Comparison of ENCODE assay signal across 11 cellular contexts in the genomic region with DNA sequence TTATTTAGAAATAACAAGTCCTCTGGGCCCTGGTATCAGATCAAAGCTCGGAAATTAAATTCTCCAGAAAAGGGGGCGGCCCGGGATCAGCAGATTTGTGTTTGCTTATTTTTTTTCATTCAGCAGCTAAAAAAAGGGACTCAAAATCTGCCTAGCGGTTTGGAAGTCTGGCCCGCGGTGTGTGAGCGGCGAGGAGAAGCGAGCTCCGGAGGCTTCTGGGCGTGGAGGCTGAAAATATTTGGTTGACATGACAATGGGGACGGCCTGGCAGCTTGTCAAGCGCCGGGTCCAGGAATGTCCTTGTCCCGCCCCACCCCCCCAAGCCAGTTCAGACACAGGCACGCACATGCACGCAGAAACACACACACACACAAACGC. TPM values are rescaled to one million over a fixed set of nuclear protein-coding genes. Genes with fewer than 3 reads are reported as not detected.
DNase-seq lines count a peak whose midpoint lies in the region; ATAC-seq, FAIRE-seq and TF ChIP-seq lines count a peak whose summit lies in the region.
"Had no signal": no experiment of that assay in that cellular context is flagged by ENCODE, and none has a peak within 500 bp of the region (broad histone marks: within the 10 kb centered on the region; RNA-seq: fewer than 3 reads in every experiment).

No MANE protein-coding gene starts in this region.

- dilution Hi-C loops in keratinocyte (cut with MboI; ENCODE audit: extremely low pct_ligation_motif_present, low sequenced_read_pairs), result loop anchor here (10.0 kb wide), 1 partner anchor 151 kb away; no protein-coding TSS in a partner anchor

- TF ChIP-seq CTCF in HCT116 (IDR thresholded peaks at IDR 0.05 in 2 of 3, conservative IDR thresholded peaks at IDR 0.05 in 1 of 3; ENCODE audit: borderline replicate concordance in 1 of 3, insufficient read depth in 1 of 3, low read depth in 2 of 3, low read length in 2 of 3), result no peak
- no peak for TF ChIP-seq CTCF in brain (conservative IDR thresholded peaks at IDR 0.05)
- no peak for TF ChIP-seq CTCF in keratinocyte (optimal IDR thresholded peaks at IDR 0.05 in 1 of 3, IDR thresholded peaks at IDR 0.05 in 1 of 3, conservative IDR thresholded peaks at IDR 0.05 in 1 of 3; ENCODE audit: extremely low read depth in 1 of 3, insufficient read depth in 2 of 3, low read length in 3 of 3)
- no peak for TF ChIP-seq CTCF in testis (IDR thresholded peaks at IDR 0.05)

- H3K4me3 ChIP-seq in HCT116 (replicated peaks in 1 of 2; ENCODE audit: low read depth in 1 of 2, low read length in 2 of 2) (no peak overlapping the region), keratinocyte (ENCODE audit: control insufficient read depth in 2 of 3, extremely low read depth in 1 of 3, insufficient read depth in 2 of 3, low read depth in 1 of 3, low read length in 3 of 3) (peak overlapping the region in 2 of 3 experiments; percentile 21 to 49), testis (peak overlapping the region in 1 of 2 donors; percentile 61)
- H3K4me3 ChIP-seq: GM12878 had no signal

- no peak for FAIRE-seq in keratinocyte (lab: Jason Lieb, UNC)
- FAIRE-seq: GM12878 had no signal

- CTCF ChIA-PET in HCT116 (lab: Charles Lee), result interaction anchor here (0.8 to 1.4 kb wide), 4 partner anchors 11 to 438 kb away, joined by 3 to 7 read pairs (median 4); no protein-coding TSS in a partner anchor

- DNase-seq in HCT116 (ENCODE audit: low read depth, low spot score) (no peak), keratinocyte (ENCODE audit: low read depth, low spot score) (no peak), testis (peak; percentile 31), NCI-H128 (lab: John Stamatoyannopoulos, UW; ENCODE audit: unreplicated experiment) (no peak), NCI-H187 (lab: John Stamatoyannopoulos, UW) (no peak)

- H3K4me2 ChIP-seq in HCT116 (ENCODE audit: low read length) (peak overlapping the region; percentile 81), keratinocyte (ENCODE audit: control insufficient read depth, extremely low read depth, insufficient read depth, low read depth, low read length) (peak overlapping the region; percentile 59)

- TF ChIP-seq RAD21 in HCT116 (IDR thresholded peaks at IDR 0.05; ENCODE audit: low read depth), result no peak

- no TSS peak for BruUV-seq in HCT116 (replicated peaks; lab: Mats Ljungman, UMichigan)

- H3K9me3 ChIP-seq in HCT116 (ENCODE audit: control insufficient read depth in 1 of 2, insufficient read depth in 1 of 2, low read depth in 1 of 2, low read length in 2 of 2) (peaks cover 0 to 9% of the 10 kb centered on the region in 2 experiments; a peak in 1 of 4 replicates), keratinocyte (ENCODE audit: control insufficient read depth, low read depth, low read length) (peaks cover 6% of the 10 kb centered on the region), testis (no peaks in the 10 kb centered on the region)
- H3K9me3 ChIP-seq: MG63 had no signal

- H3K79me2 ChIP-seq in HCT116 (ENCODE audit: insufficient read depth, low read length), result no peaks in the 10 kb centered on the region
- H3K79me2 ChIP-seq in keratinocyte (ENCODE audit: control insufficient read depth, insufficient read depth, low read length), result no peaks in the 10 kb centered on the region

- peaks cover 2 to 8% of the 10 kb centered on the region in 2 experiments; a peak in 2 of 4 replicates for H3K4me1 ChIP-seq in HCT116 (ENCODE audit: control insufficient read depth in 1 of 2, insufficient read depth in 2 of 2, low read length in 2 of 2)
- H3K4me1 ChIP-seq in keratinocyte (ENCODE audit: control insufficient read depth, extremely low read depth, insufficient read depth, low read length), result peaks cover 5% of the 10 kb centered on the region
- H3K4me1 ChIP-seq in testis, result peaks cover 9% of the 10 kb centered on the region

- peaks cover 33% of the 10 kb centered on the region for H3K4me1 Mint-ChIP-seq in brain

- peak overlapping the region in 4 of 5 experiments; percentile 30 to 78 (median 49) for H3K4me3 Mint-ChIP-seq in brain
- H3K4me3 Mint-ChIP-seq: T-helper 1 cell treated with Interleukin-12 subunit alpha and Interleukin-12 subunit beta and Interleukin-4 antibody, amounts not matched to agents 30 μg/mL and 1 μg/mL, for 36 hours had no signal

- peak overlapping the region in 3 of 5 experiments; percentile 36 to 93 (median 81) for H3K27ac Mint-ChIP-seq in brain
- H3K27ac Mint-ChIP-seq: T-helper 1 cell treated with Interleukin-12 subunit alpha and Interleukin-12 subunit beta and Interleukin-4 antibody, amounts not matched to agents 30 μg/mL and 1 μg/mL, for 36 hours had no signal

- H3K27me3 ChIP-seq in HCT116 (ENCODE audit: insufficient read depth, low read length), result no peaks in the 10 kb centered on the region
- H3K27me3 ChIP-seq in keratinocyte (ENCODE audit: control insufficient read depth, extremely low read depth, insufficient read depth, low read length), result peaks cover 5% of the 10 kb centered on the region
- no peaks in the 10 kb centered on the region for H3K27me3 ChIP-seq in testis
- H3K27me3 ChIP-seq: MG63 had no signal

- no peak overlapping the region for H3K27ac ChIP-seq in HCT116 (ENCODE audit: low read depth, low read length)
- no peak overlapping the region for H3K27ac ChIP-seq in keratinocyte (ENCODE audit: control insufficient read depth, insufficient read depth, low read length)
- H3K27ac ChIP-seq in testis, result no peak overlapping the region

- no peaks in the 10 kb centered on the region for H3K9me2 ChIP-seq in HCT116 (ENCODE audit: insufficient read depth)

- H3K9me1 ChIP-seq in keratinocyte (ENCODE audit: control insufficient read depth, extremely low read depth, insufficient read depth, low read length), result no peaks in the 10 kb centered on the region

- no peaks in the 10 kb centered on the region for H4K20me1 ChIP-seq in HCT116 (ENCODE audit: insufficient read depth)
- H4K20me1 ChIP-seq in keratinocyte (ENCODE audit: control insufficient read depth, extremely low read depth, insufficient read depth, low read length), result no peaks in the 10 kb centered on the region

- H3K9ac ChIP-seq in HCT116 (ENCODE audit: low read length) (no peak overlapping the region), keratinocyte (ENCODE audit: control insufficient read depth, extremely low read depth, insufficient read depth, low read length) (no peak overlapping the region)

- H3K36me3 Mint-ChIP-seq in brain, result no peaks in the 10 kb centered on the region

- WGBS in testis, 2 donors, result 16 to 22% methylated on average over 16 to 18 of the region's 18 CpGs

- POLR2A ChIA-PET in HCT116 (lab: Charles Lee), result no interaction called here

- intact Hi-C loops in HCT116 (cut with micrococcal nuclease) (no loop called here), testis (cut with DNase I; ENCODE audit: low total_unique reads) (loop anchor here (5.0 to 10.0 kb wide), 2 partner anchors 191 to 439 kb away; no protein-coding TSS in a partner anchor)

- H2AFZ ChIP-seq in HCT116 (ENCODE audit: low read depth, low read length, poor library complexity, severe bottlenecking) (no peak overlapping the region), keratinocyte (ENCODE audit: control insufficient read depth, low read length) (no peak overlapping the region)

- RAD21 ChIA-PET in HCT116 (lab: Charles Lee; ENCODE audit: low non-redundant PET in 1 of 2, low total read pairs in 2 of 2, uncharacterized antibody in 2 of 2, unreplicated experiment in 2 of 2), result interaction anchor here (0.7 to 0.9 kb wide), 3 partner anchors 303 to 406 kb away, joined by 3 to 6 read pairs (median 4); no protein-coding TSS in a partner anchor

- H3K9me3 Mint-ChIP-seq in brain, result peaks cover 0 to 17% (median 0%) of the 10 kb centered on the region in 5 experiments

- ATAC-seq in HCT116 (no peak), GM21825 (IDR thresholded peaks at IDR 0.05; ENCODE audit: unreplicated experiment) (no peak), GM19035 (IDR thresholded peaks at IDR 0.05; ENCODE audit: unreplicated experiment) (no peak)
- ATAC-seq: GM12878 had no signal

- H3K36me3 ChIP-seq in HCT116 (ENCODE audit: control insufficient read depth in 1 of 2, insufficient read depth in 2 of 2, low read length in 2 of 2) (no peaks in the 10 kb centered on the region), keratinocyte (ENCODE audit: control insufficient read depth in 2 of 2, extremely low read depth in 1 of 2, insufficient read depth in 2 of 2, low read length in 2 of 2) (no peaks in the 10 kb centered on the region), testis (ENCODE audit: low read depth, missing control alignments) (no peaks in the 10 kb centered on the region)
- H3K36me3 ChIP-seq: MG63 had no signal

- TF ChIP-seq POLR2A in HCT116 (IDR thresholded peaks at IDR 0.05; ENCODE audit: borderline replicate concordance, extremely low read depth, insufficient read depth, insufficient read length) (no peak), testis (IDR thresholded peaks at IDR 0.05) (no peak)

- H3K27me3 Mint-ChIP-seq in brain, result peaks cover 8% of the 10 kb centered on the region

TF ChIP-seq in HCT116, 20 proteins besides CTCF, POLR2A, EP300 and RAD21 (continues in another document):
- TF ChIP-seq ELF1 (IDR thresholded peaks at IDR 0.05; ENCODE audit: borderline replicate concordance, low read depth) (no peak), ZNF274 (IDR thresholded peaks at IDR 0.05; ENCODE audit: low read depth, low read length) (no peak), ZFX (IDR thresholded peaks at IDR 0.05) (no peak)
- TF ChIP-seq, protein P1, sequence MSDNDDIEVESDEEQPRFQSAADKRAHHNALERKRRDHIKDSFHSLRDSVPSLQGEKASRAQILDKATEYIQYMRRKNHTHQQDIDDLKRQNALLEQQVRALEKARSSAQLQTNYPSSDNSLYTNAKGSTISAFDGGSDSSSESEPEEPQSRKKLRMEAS (IDR thresholded peaks at IDR 0.05), result no peak

RNA-seq across cellular contexts. Expression of gene FOXL3, which starts 43.4 kb away (rescaled TPM):
- total RNA-seq in HCT116 (2021; ENCODE audit: unreplicated experiment), result not detected
- polyA plus RNA-seq in HCT116 (2012), result not detected in 2 replicates
- polyA plus RNA-seq in brain (ENCODE audit: insufficient read depth, low read depth, low replicate concordance), result not detected
- not detected in 3 replicates for polyA plus RNA-seq in keratinocyte
- polyA plus RNA-seq in keratinocyte (2011; ENCODE audit: low read depth), result not detected
- not detected in 2 replicates for polyA plus RNA-seq in keratinocyte (2011; cell fraction: cytosol; rRNA removed)
- not detected in 2 replicates for polyA plus RNA-seq in keratinocyte (2011; cell fraction: nucleus; rRNA removed)
- polyA plus RNA-seq in keratinocyte (2012; ENCODE audit: low replicate concordance), result not detected in 2 replicates
- not detected in 3 replicates for polyA minus RNA-seq in keratinocyte
- not detected for polyA minus RNA-seq in keratinocyte (2011; cell fraction: cytosol; rRNA and poly(A)+ RNA removed)
- polyA minus RNA-seq in keratinocyte (2011; cell fraction: nucleus; rRNA and poly(A)+ RNA removed), result not detected in 2 replicates
- total RNA-seq in testis, result 10 to 100 TPM in 1 of 2 donors, 1 to 10 TPM in 1; 4.5 to 14.5 TPM
- polyA plus RNA-seq in testis (ENCODE audit: insufficient read depth, low read depth, low replicate concordance), result 37.7 TPM
- total RNA-seq: GM12878 had no signal
- polyA plus RNA-seq: GM12878 had no signal

Comparison
In these comparisons a context has a peak if more than half of its experiments do, and no peak if none do; other contexts are left out.
1. H3K4me3 ChIP-seq: peak in keratinocyte (2 of 3); none in HCT116 (0 of 2).
2. RNA of gene FOXL3, which starts 43.4 kb away (polyA plus RNA-seq): 37.7 TPM in testis (single experiment); not detected in brain (single experiment) and not detected in keratinocyte; every median in the first group is over 10 times any median in the second.